Comparison of ENCODE assay signal across 14 cellular contexts in the genomic region with DNA sequence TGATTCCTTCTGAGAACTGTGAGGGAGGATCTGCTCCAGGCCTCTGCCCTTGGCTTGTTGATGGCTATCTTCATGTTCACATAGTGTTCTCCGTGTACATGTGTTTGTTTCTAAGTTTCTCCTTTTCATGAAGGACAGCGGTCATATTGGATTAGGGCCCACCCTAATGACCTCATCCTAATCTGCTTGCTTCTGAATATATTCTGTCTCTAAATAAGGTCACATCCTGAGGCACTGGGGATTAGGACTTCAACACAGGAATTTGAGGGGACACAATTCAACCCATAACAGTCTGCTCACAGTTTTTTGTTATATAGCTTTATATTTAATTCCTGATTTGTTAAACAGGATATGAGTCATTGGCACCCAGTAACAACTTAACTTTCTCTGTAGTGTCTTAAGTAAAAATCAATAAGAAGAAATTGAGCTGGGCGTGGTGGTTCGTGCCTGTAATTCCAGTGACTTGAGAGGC. TPM values are rescaled to one million over a fixed set of nuclear protein-coding genes. Genes with fewer than 3 reads are reported as not detected.
A peak's percentile ranks its signal among the peaks of the same experiment; 100 is the strongest.
DNase-seq lines count a peak whose midpoint lies in the region; ATAC-seq and TF ChIP-seq lines count a peak whose summit lies in the region.
"Had no signal": no experiment of that assay in that cellular context is flagged by ENCODE, and none has a peak within 500 bp of the region (broad histone marks: within the 10 kb centered on the region; RNA-seq: fewer than 3 reads in every experiment).

No MANE protein-coding gene starts in this region.

- H3K4me3 ChIP-seq in heart right ventricle = no peak overlapping the region
- H3K4me3 ChIP-seq in RWPE2 (ENCODE audit: severe bottlenecking) = no peak overlapping the region
- no peak overlapping the region for H3K4me3 ChIP-seq in fibroblast of mammary gland (ENCODE audit: control insufficient read depth, low read depth, low read length)
- no peak overlapping the region for H3K4me3 ChIP-seq in transverse colon

- H3K27me3 ChIP-seq in heart right ventricle (no peaks in the 10 kb centered on the region), RWPE2 (ENCODE audit: insufficient read depth, poor library complexity, severe bottlenecking) (no peaks in the 10 kb centered on the region), transverse colon (no peaks in the 10 kb centered on the region)

- peaks cover 0 to 15% (median 0%) of the 10 kb centered on the region in 9 donors for H3K36me3 ChIP-seq in heart right ventricle
- no peaks in the 10 kb centered on the region for H3K36me3 ChIP-seq in RWPE2 (ENCODE audit: low read depth)
- H3K36me3 ChIP-seq in transverse colon = no peaks in the 10 kb centered on the region

- TF ChIP-seq CTCF in heart right ventricle (IDR thresholded peaks at IDR 0.05) (no peak), RWPE2 (IDR thresholded peaks at IDR 0.05; ENCODE audit: poor library complexity, severe bottlenecking) (no peak), fibroblast of mammary gland (conservative IDR thresholded peaks at IDR 0.05; ENCODE audit: control insufficient read depth, insufficient read depth, low read depth, low read length) (no peak), transverse colon (IDR thresholded peaks at IDR 0.05) (no peak)

- intact Hi-C loops in heart right ventricle (cut with DNase I) = no loop called here
- intact Hi-C loops in cardiac septum (cut with DNase I) = no loop called here
- intact Hi-C loops in transverse colon (cut with DNase I; ENCODE audit: low total_unique reads) = no loop called here

- in situ Hi-C loops in transverse colon (cut with MboI; ENCODE audit: low pct_ligation_motif_present in 1 of 4, low pct_unique_long_range_greater_than_20kb in 1 of 4, low sequenced_read_pairs in 3 of 4) = no loop called here

- H3K4me1 ChIP-seq in heart right ventricle = no peaks in the 10 kb centered on the region
- peaks cover 3% of the 10 kb centered on the region for H3K4me1 ChIP-seq in RWPE2 (ENCODE audit: insufficient read depth, poor library complexity, severe bottlenecking)
- H3K4me1 ChIP-seq in transverse colon = no peaks in the 10 kb centered on the region

- DNase-seq in heart right ventricle (peak in 1 of 2 donors; percentile 6), cardiac septum (ENCODE audit: low spot score) (no peak), RWPE2 (ENCODE audit: low spot score) (no peak), fibroblast of mammary gland (ENCODE audit: low read depth) (peak; percentile 50), middle frontal gyrus (ENCODE audit: extremely low spot score, low spot score) (no peak), transverse colon (no peak)
- DNase-seq in activated CD4-positive, alpha-beta T cell treated with anti-CD3 and anti-CD28 coated beads, Interleukin-2, amount 50 U/mL, for 48 hours = no peak
- DNase-seq: activated gamma-delta T cell; DMS 273 treated with DMSO at 0.1 percent for 48 hours; NCI-H1048; NCI-H446; stimulated activated CD4-positive, alpha-beta T cell treated with anti-CD3 and anti-CD28 coated beads, Interleukin-2, amount 100 ng/mL, for 48 hours; T-helper 9 cell had no signal

- H3K9me3 ChIP-seq in heart right ventricle (no peaks in the 10 kb centered on the region), RWPE2 (ENCODE audit: severe bottlenecking) (no peaks in the 10 kb centered on the region), transverse colon (no peaks in the 10 kb centered on the region)

- peak in 4 of 8 donors; percentile 56 to 70 (median 60) for ATAC-seq in heart right ventricle
- no peak; the same call in 2 of the 3 replicates for ATAC-seq in RWPE2 (ENCODE audit: low read depth)
- ATAC-seq in GM18511 (IDR thresholded peaks at IDR 0.05; ENCODE audit: unreplicated experiment) = no peak

- no peak for TF ChIP-seq EP300 in transverse colon (IDR thresholded peaks at IDR 0.05; ENCODE audit: low read depth)

- WGBS in heart right ventricle, 2 donors = 54 to 73% methylated on average over 4 of the region's 4 CpGs
- 69 to 79% methylated on average over 2 to 4 of the region's 4 CpGs for WGBS in transverse colon (ENCODE audit: low coverage in 1 of 2), 2 donors

- H3K27ac ChIP-seq in heart right ventricle (peak overlapping the region in 6 of 10 donors; percentile 5 to 60 (median 38)), RWPE2 (ENCODE audit: poor library complexity, severe bottlenecking) (peak overlapping the region; percentile 41), transverse colon (no peak overlapping the region)

- TF ChIP-seq POLR2A in transverse colon (IDR thresholded peaks at IDR 0.05) = no peak

RNA-seq across cellular contexts. Expression of a gene that starts 39.5 kb away (rescaled TPM):
- 10 to 100 TPM; 10.7 to 18.7 (median 14.1) TPM for total RNA-seq in heart right ventricle
- polyA plus RNA-seq in heart right ventricle = 10 to 100 TPM; 11.6 to 23.3 TPM
- 18.0 TPM for total RNA-seq in cardiac septum
- total RNA-seq in transverse colon = 10 to 100 TPM in 3 of 4 donors, 1 to 10 TPM in 1; 3.4 to 23.3 (median 14.4) TPM

Comparison
In these comparisons a context has a peak if more than half of its experiments do, and no peak if none do; other contexts are left out.
1. H3K27ac ChIP-seq: peak in heart right ventricle (6 of 10) and RWPE2 (single experiment); none in transverse colon (0 of 4).